Comparison of ENCODE assay signal across 1 cellular context in the genomic region with DNA sequence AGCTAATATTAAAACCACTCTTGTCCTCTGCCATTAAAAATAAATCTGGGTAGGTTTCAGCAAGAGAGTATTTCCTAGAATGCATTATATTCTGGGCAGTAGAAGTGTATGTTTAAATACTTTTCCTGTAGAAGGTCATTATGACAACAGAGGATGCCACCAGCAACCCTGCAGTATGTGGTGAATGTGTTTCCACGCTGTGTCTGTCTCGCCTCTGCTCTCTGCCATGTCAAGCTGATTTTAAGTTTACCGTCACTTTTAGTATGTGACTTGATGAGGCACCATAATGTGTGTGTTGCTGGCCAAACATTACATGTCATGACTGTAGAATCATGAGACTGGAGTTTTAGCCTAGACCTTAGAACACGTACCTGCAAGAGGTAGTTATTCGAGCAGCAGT.
TF ChIP-seq lines count a peak whose summit lies in the region.

No MANE protein-coding gene starts in this region.

TF ChIP-seq in HepG2, 621 proteins besides CTCF, POLR2A, EP300 and RAD21 (continued from another document):
- TF ChIP-seq ZNF280D (CRISPR knock-in tag; IDR thresholded peaks at IDR 0.05): no peak
- TF ChIP-seq ESRRA (CRISPR knock-in tag; IDR thresholded peaks at IDR 0.05; ENCODE audit: low read depth): no peak
- no peak for TF ChIP-seq ETV6 (CRISPR knock-in tag; conservative IDR thresholded peaks at IDR 0.05)
- no peak for TF ChIP-seq AGO2 (optimal IDR thresholded peaks at IDR 0.05; ENCODE audit: low read depth, low read length)
